Comparison of ENCODE assay signal across 9 cellular contexts in the genomic region with DNA sequence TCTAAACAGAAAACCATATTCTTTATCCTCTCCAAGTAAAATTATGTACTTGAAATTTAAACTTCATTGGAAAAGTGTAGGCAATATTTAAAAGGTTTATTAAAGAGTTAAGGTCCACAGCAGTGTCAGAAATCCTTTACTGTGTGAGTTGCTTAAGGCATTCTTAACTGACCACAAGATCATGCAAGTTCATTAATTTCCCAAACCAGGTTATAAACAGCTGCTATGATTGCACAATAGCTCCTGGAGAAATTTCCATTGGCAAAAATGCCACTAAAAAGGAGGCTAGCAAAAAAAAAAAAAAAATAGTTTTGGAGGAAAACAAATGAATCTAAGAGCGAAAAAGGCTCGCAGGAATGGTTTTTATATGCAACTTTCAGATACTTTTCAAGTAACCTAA.
DNase-seq lines count a peak whose midpoint lies in the region; ATAC-seq, FAIRE-seq and TF ChIP-seq lines count a peak whose summit lies in the region.
"Had no signal": no experiment of that assay in that cellular context is flagged by ENCODE, and none has a peak within 500 bp of the region (broad histone marks: within the 10 kb centered on the region; RNA-seq: fewer than 3 reads in every experiment).

No MANE protein-coding gene starts in this region.

- no peaks in the 10 kb centered on the region for H3K9me3 ChIP-seq in CD8-positive, alpha-beta memory T cell (ENCODE audit: low read length)
- H3K9me3 ChIP-seq in RWPE2 (ENCODE audit: severe bottlenecking) = no peaks in the 10 kb centered on the region
- no peaks in the 10 kb centered on the region for H3K9me3 ChIP-seq in esophagus muscularis mucosa
- H3K9me3 ChIP-seq in pancreas = no peaks in the 10 kb centered on the region

- no peak overlapping the region for H3K4me3 ChIP-seq in CD8-positive, alpha-beta memory T cell (ENCODE audit: low read length)
- H3K4me3 ChIP-seq in RWPE2 (ENCODE audit: severe bottlenecking) (no peak overlapping the region), esophagus muscularis mucosa (no peak overlapping the region), pancreas (no peak overlapping the region)

- CTCF ChIA-PET in CD8-positive, alpha-beta memory T cell (lab: Charles Lee) = interaction anchor here (0.7 to 1.8 kb wide), 5 partner anchors 12 to 270 kb away, joined by 3 to 9 read pairs (median 3); no protein-coding TSS in a partner anchor

- H3K9me3 Mint-ChIP-seq in CD8-positive, alpha-beta memory T cell = no peaks in the 10 kb centered on the region

- peaks cover 98% of the 10 kb centered on the region for H3K4me1 ChIP-seq in CD8-positive, alpha-beta memory T cell (ENCODE audit: insufficient read depth, low read length)
- no peaks in the 10 kb centered on the region for H3K4me1 ChIP-seq in RWPE2 (ENCODE audit: insufficient read depth, poor library complexity, severe bottlenecking)
- H3K4me1 ChIP-seq in esophagus muscularis mucosa = peaks cover 56 to 72% (median 63%) of the 10 kb centered on the region in 4 donors
- H3K4me1 ChIP-seq in pancreas = peaks cover 0 to 15% (median 2%) of the 10 kb centered on the region in 3 donors

- no peak overlapping the region for H3K27ac ChIP-seq in CD8-positive, alpha-beta memory T cell (ENCODE audit: low read depth, low read length)
- H3K27ac ChIP-seq in RWPE2 (ENCODE audit: poor library complexity, severe bottlenecking) (peak overlapping the region; percentile 3), esophagus muscularis mucosa (replicated peaks in 1 of 4) (peak overlapping the region; percentile 51 to 71 (median 62)), pancreas (no peak overlapping the region)

- peaks cover 49 to 98% (median 67%) of the 10 kb centered on the region in 3 donors for H3K36me3 Mint-ChIP-seq in CD8-positive, alpha-beta memory T cell

- H3K27me3 Mint-ChIP-seq in CD8-positive, alpha-beta memory T cell = peaks cover 0 to 2% of the 10 kb centered on the region in 2 donors

- TF ChIP-seq CTCF in RWPE2 (IDR thresholded peaks at IDR 0.05; ENCODE audit: poor library complexity, severe bottlenecking) (no peak), esophagus muscularis mucosa (IDR thresholded peaks at IDR 0.05) (no peak), pancreas (IDR thresholded peaks at IDR 0.05) (no peak)

- WGBS in esophagus muscularis mucosa = 76% methylated on average over 2 of the region's 2 CpGs
- WGBS in pancreas, 2 donors = 72 to 91% methylated on average over 2 of the region's 2 CpGs

- TF ChIP-seq EP300 in esophagus muscularis mucosa (IDR thresholded peaks at IDR 0.05) = no peak

- in situ Hi-C loops in G401 (cut with HindIII; ENCODE audit: low sequenced_read_pairs) = no loop called here

- no peak for FAIRE-seq in pancreas (lab: Jason Lieb, UNC)

- intact Hi-C loops in esophagus muscularis mucosa (cut with DNase I) (no loop called here), pancreas (cut with DNase I) (no loop called here)

- peak overlapping the region in 5 of 7 donors; percentile 44 to 86 (median 78) for H3K4me3 Mint-ChIP-seq in CD8-positive, alpha-beta memory T cell

- DNase-seq in CD8-positive, alpha-beta memory T cell = no peak
- no peak for DNase-seq in RWPE2 (ENCODE audit: low spot score)
- DNase-seq in esophagus muscularis mucosa (ENCODE audit: extremely low spot score) = no peak
- no peak for DNase-seq in pancreas
- DNase-seq in Ammon's horn (ENCODE audit: low spot score) = no peak
- no peak for DNase-seq in G401 (ENCODE audit: low spot score)
- DNase-seq: NCI-H524 treated with DMSO at 0.1 percent for 48 hours had no signal

- peaks cover 82% of the 10 kb centered on the region for H3K36me3 ChIP-seq in CD8-positive, alpha-beta memory T cell (ENCODE audit: insufficient read depth, low read length)
- peaks cover 98% of the 10 kb centered on the region for H3K36me3 ChIP-seq in RWPE2 (ENCODE audit: low read depth)
- H3K36me3 ChIP-seq in esophagus muscularis mucosa = peaks cover 11 to 84% (median 50%) of the 10 kb centered on the region in 4 donors
- H3K36me3 ChIP-seq in pancreas = peaks cover 0 to 9% (median 0%) of the 10 kb centered on the region in 3 donors

- H3K27ac Mint-ChIP-seq in CD8-positive, alpha-beta memory T cell = peak overlapping the region; percentile 84 to 99 (median 96)

- 0 out of 3 replicates have a peak, but pooled peaks have one; percentile 23 for ATAC-seq in RWPE2 (ENCODE audit: low read depth)
- peak in 3 of 4 donors; percentile 62 to 65 (median 63) for ATAC-seq in pancreas
- ATAC-seq in GM19455 (IDR thresholded peaks at IDR 0.05; ENCODE audit: unreplicated experiment) = no peak
- ATAC-seq in GM19467 (IDR thresholded peaks at IDR 0.05; ENCODE audit: unreplicated experiment) = no peak

- no peaks in the 10 kb centered on the region for H3K27me3 ChIP-seq in CD8-positive, alpha-beta memory T cell (ENCODE audit: insufficient read depth, low read length, poor library complexity, severe bottlenecking)
- H3K27me3 ChIP-seq in RWPE2 (ENCODE audit: insufficient read depth, poor library complexity, severe bottlenecking) (no peaks in the 10 kb centered on the region), esophagus muscularis mucosa (no peaks in the 10 kb centered on the region), pancreas (no peaks in the 10 kb centered on the region)

- POLR2A ChIA-PET in CD8-positive, alpha-beta memory T cell (lab: Charles Lee) = interaction anchor here (0.6 to 2.0 kb wide), 4 partner anchors 9 to 144 kb away, joined by 3 to 5 read pairs (median 4); no protein-coding TSS in a partner anchor

- TF ChIP-seq POLR2A in esophagus muscularis mucosa (IDR thresholded peaks at IDR 0.05; ENCODE audit: low read depth) = no peak

- peaks cover 98 to 100% (median 99%) of the 10 kb centered on the region in 3 donors for H3K4me1 Mint-ChIP-seq in CD8-positive, alpha-beta memory T cell

Comparison
In these comparisons a context has a peak if more than half of its experiments do, and no peak if none do; other contexts are left out.
1. H3K27ac ChIP-seq: peak in RWPE2 (single experiment) and esophagus muscularis mucosa (4 of 4); none in CD8-positive, alpha-beta memory T cell (single experiment) and pancreas (0 of 4).
2. ATAC-seq: peak in RWPE2 (single experiment) and pancreas (3 of 4); none in GM19455 (single experiment) and GM19467 (single experiment).